In the genomic region with DNA sequence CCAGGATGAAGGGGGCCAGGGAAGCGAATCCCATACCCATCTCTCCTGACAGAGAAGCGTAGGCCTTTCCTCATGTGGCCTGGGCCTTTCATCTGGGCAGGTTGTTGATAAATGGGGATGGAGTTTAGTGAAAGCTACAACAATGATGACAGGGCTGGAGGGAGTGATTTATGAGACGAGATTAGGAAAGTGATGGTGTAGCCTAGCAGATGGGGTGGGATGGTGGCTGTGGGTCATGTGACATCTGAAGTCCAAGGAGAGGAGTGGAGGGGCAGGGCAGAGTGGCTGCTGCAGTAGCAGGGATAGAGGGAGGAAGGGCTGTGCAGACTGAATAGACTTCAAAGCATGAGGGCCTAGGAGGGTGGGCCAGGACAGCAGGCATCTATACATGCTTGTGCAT, we compare ENCODE assay signal across 18 cellular contexts.
DNase-seq lines count a peak whose midpoint lies in the region; ATAC-seq and TF ChIP-seq lines count a peak whose summit lies in the region.
"Had no signal": no experiment of that assay in that cellular context is flagged by ENCODE, and none has a peak within 500 bp of the region (broad histone marks: within the 10 kb centered on the region; RNA-seq: fewer than 3 reads in every experiment).

No MANE protein-coding gene starts in this region.

- no peak for ATAC-seq in HG03196 (IDR thresholded peaks at IDR 0.05; ENCODE audit: unreplicated experiment)

- no peak overlapping the region for H3K4me3 ChIP-seq in WERI-Rb-1 (ENCODE audit: low read depth, low read length)
- H3K4me3 ChIP-seq: HAP-1 had no signal

- H3K36me3 ChIP-seq in WERI-Rb-1 = no peaks in the 10 kb centered on the region
- H3K36me3 ChIP-seq: HAP-1 had no signal

- H3K27ac ChIP-seq in WERI-Rb-1 = no peak overlapping the region
- H3K27ac ChIP-seq: HL-60 had no signal

- H3K27me3 ChIP-seq in WERI-Rb-1 (ENCODE audit: insufficient read depth, low read depth, severe bottlenecking) = no peaks in the 10 kb centered on the region

- no peak for TF ChIP-seq CTCF in WERI-Rb-1 (IDR thresholded peaks at IDR 0.05; ENCODE audit: low read depth, low read length)

- no peaks in the 10 kb centered on the region for H3K9me3 ChIP-seq in WERI-Rb-1 (ENCODE audit: severe bottlenecking)
- H3K9me3 ChIP-seq: HAP-1 had no signal

- DNase-seq in NCI-H524 (lab: John Stamatoyannopoulos, UW) = peak; percentile 36 to 77
- no peak for DNase-seq in NCI-H524 treated with DMSO at 0.1 percent for 48 hours (lab: John Stamatoyannopoulos, UW)
- DNase-seq in NCI-H69 (lab: John Stamatoyannopoulos, UW) = peak; percentile 38
- DNase-seq in WERI-Rb-1 = peak; percentile 71
- DNase-seq in D341Med (ENCODE audit: low spot score) = no peak
- DNase-seq in NCI-H748 treated with DMSO at 0.1 percent for 48 hours (lab: John Stamatoyannopoulos, UW) = no peak
- DNase-seq: ACHN; C1 segment of cervical spinal cord; Calu3; CD4-positive, alpha-beta T cell; DND-41; GDM1; GOT3; HFFc6; KBM-7 had no signal

Comparison
In these comparisons a context has a peak if more than half of its experiments do, and no peak if none do; other contexts are left out.
1. DNase-seq: peak in NCI-H524 (2 of 2), NCI-H69 (single experiment) and WERI-Rb-1 (single experiment); none in NCI-H524 treated with DMSO at 0.1 percent for 48 hours (single experiment), D341Med (single experiment) and NCI-H748 treated with DMSO at 0.1 percent for 48 hours (single experiment).